11 cellular contexts compared by ENCODE assay signal in genomic region chr17:78783711-78784396, GRCh38. TPM values are rescaled to one million over a fixed set of nuclear protein-coding genes. Genes with fewer than 3 reads are reported as not detected.
DNase-seq lines count a peak whose midpoint lies in the region; ATAC-seq and TF ChIP-seq lines count a peak whose summit lies in the region.
"Had no signal": no experiment of that assay in that cellular context is flagged by ENCODE, and none has a peak within 500 bp of the region (broad histone marks: within the 10 kb centered on the region; RNA-seq: fewer than 3 reads in every experiment).

No MANE protein-coding gene starts in this region.

- no peaks in the 10 kb centered on the region for H3K9me3 ChIP-seq in CD4-positive, alpha-beta memory T cell (ENCODE audit: control insufficient read depth in 1 of 2, low read length in 2 of 2)
- H3K9me3 ChIP-seq in body of pancreas = no peaks in the 10 kb centered on the region

- 36 to 53% methylated on average over 7 of the region's 7 CpGs for WGBS in body of pancreas, 2 donors

- H3K27me3 Mint-ChIP-seq in CD4-positive, alpha-beta memory T cell = no peaks in the 10 kb centered on the region
- H3K27me3 Mint-ChIP-seq in osteocyte (ENCODE audit: unreplicated experiment) = no peaks in the 10 kb centered on the region

- DNase-seq in CD4-positive, alpha-beta memory T cell = no peak
- DNase-seq in MV-4-11 (lab: John Stamatoyannopoulos, UW) (peak; percentile 45), body of pancreas (peak in 2 of 4 donors; percentile 32 to 39), osteocyte (ENCODE audit: extremely low spot score, unreplicated experiment) (no peak), NCI-H2196 treated with DMSO at 0.1 percent for 48 hours (lab: John Stamatoyannopoulos, UW; ENCODE audit: unreplicated experiment) (no peak), NCI-H1436 treated with DMSO at 0.1 percent for 48 hours (lab: John Stamatoyannopoulos, UW) (no peak), DMS114 treated with DMSO at 0.1 percent for 48 hours (lab: John Stamatoyannopoulos, UW; ENCODE audit: unreplicated experiment) (no peak), NCI-H446 (lab: John Stamatoyannopoulos, UW) (no peak)
- DNase-seq: foreskin keratinocyte, NCI-H774, T-helper 9 cell had no signal

- POLR2A ChIA-PET in CD4-positive, alpha-beta memory T cell (lab: Charles Lee; ENCODE audit: partially characterized antibody) = interaction anchor here (0.6 to 21.6 kb wide), 12 partner anchors 9 to 1166 kb away, joined by 3 to 961 read pairs (median 16); no protein-coding TSS in a partner anchor

- no peak for ATAC-seq in body of pancreas
- ATAC-seq: foreskin keratinocyte had no signal

- no peak for TF ChIP-seq POLR2A in body of pancreas (IDR thresholded peaks at IDR 0.05)

- H3K27ac ChIP-seq in CD4-positive, alpha-beta memory T cell (ENCODE audit: low read depth, low read length) = peak overlapping the region; percentile 2
- peak overlapping the region; percentile 28 to 99 (median 96) for H3K27ac ChIP-seq in body of pancreas

- CTCF ChIA-PET in CD4-positive, alpha-beta memory T cell (lab: Charles Lee; ENCODE audit: partially characterized antibody) = interaction anchor here (0.6 to 3.8 kb wide), 7 partner anchors 15 to 607 kb away, joined by 3 to 37 read pairs (median 6); no protein-coding TSS in a partner anchor

- intact Hi-C loops in CD4-positive, alpha-beta memory T cell (cut with micrococcal nuclease) = loop anchor here (2.0 kb wide), 2 partner anchors 21 to 33 kb away; no protein-coding TSS in a partner anchor
- intact Hi-C loops in body of pancreas (cut with DNase I) = no loop called here

- H3K36me3 ChIP-seq in CD4-positive, alpha-beta memory T cell (ENCODE audit: insufficient read depth, low read length) = no peaks in the 10 kb centered on the region
- no peaks in the 10 kb centered on the region for H3K36me3 ChIP-seq in body of pancreas (replicated peaks in 1 of 2; ENCODE audit: insufficient read depth in 1 of 2, low read depth in 2 of 2)

- no peaks in the 10 kb centered on the region for H3K27me3 ChIP-seq in CD4-positive, alpha-beta memory T cell (ENCODE audit: insufficient read depth, low read length)
- H3K27me3 ChIP-seq in body of pancreas = no peaks in the 10 kb centered on the region
- H3K27me3 ChIP-seq: foreskin keratinocyte had no signal

- no peak overlapping the region for H3K4me3 ChIP-seq in CD4-positive, alpha-beta memory T cell (ENCODE audit: low read length in 2 of 2)
- no peak overlapping the region for H3K4me3 ChIP-seq in body of pancreas

- peak overlapping the region; percentile 63 to 92 (median 89) for H3K4me3 Mint-ChIP-seq in CD4-positive, alpha-beta memory T cell
- H3K4me3 Mint-ChIP-seq in osteocyte (ENCODE audit: unreplicated experiment) = peak overlapping the region; percentile 8

- H3K27ac Mint-ChIP-seq in CD4-positive, alpha-beta memory T cell = peak overlapping the region; percentile 66 to 96 (median 86)
- no peak overlapping the region for H3K27ac Mint-ChIP-seq in osteocyte (ENCODE audit: unreplicated experiment)

- H3K36me3 Mint-ChIP-seq in CD4-positive, alpha-beta memory T cell = peaks cover 10 to 27% of the 10 kb centered on the region in 2 donors
- H3K36me3 Mint-ChIP-seq in osteocyte (ENCODE audit: unreplicated experiment) = no peaks in the 10 kb centered on the region

- TF ChIP-seq CTCF in body of pancreas (IDR thresholded peaks at IDR 0.05) (no peak), osteocyte (IDR thresholded peaks at IDR 0.05) (no peak)

- peaks cover 74% of the 10 kb centered on the region for H3K4me1 ChIP-seq in CD4-positive, alpha-beta memory T cell (ENCODE audit: insufficient read depth, low read length)
- H3K4me1 ChIP-seq in body of pancreas = peaks cover 35% of the 10 kb centered on the region
- H3K4me1 ChIP-seq: foreskin keratinocyte had no signal

- peaks cover 0 to 6% (median 0%) of the 10 kb centered on the region in 8 donors for H3K9me3 Mint-ChIP-seq in CD4-positive, alpha-beta memory T cell
- no peaks in the 10 kb centered on the region for H3K9me3 Mint-ChIP-seq in osteocyte (ENCODE audit: unreplicated experiment)

- H3K4me1 Mint-ChIP-seq in CD4-positive, alpha-beta memory T cell = peaks cover 28 to 69% (median 48%) of the 10 kb centered on the region in 4 donors
- H3K4me1 Mint-ChIP-seq in osteocyte (ENCODE audit: unreplicated experiment) = peaks cover 39% of the 10 kb centered on the region

RNA-seq across cellular contexts. Expression of gene CYTH1, which starts 1.8 kb away (rescaled TPM):
- 100 to 1,000 TPM; 380 to 390 TPM for total RNA-seq in CD4-positive, alpha-beta memory T cell
- polyA plus RNA-seq in CD4-positive, alpha-beta memory T cell = 100 to 1,000 TPM; 271 to 370 TPM
- total RNA-seq in body of pancreas (10 to 100 TPM; 32.2 to 60.6 TPM), osteocyte (113 and 123 TPM in 2 replicates)

RNA-seq across cellular contexts. Expression of gene USP36, which starts 56.8 kb away (rescaled TPM):
- 100 to 1,000 TPM; 181 to 183 TPM for total RNA-seq in CD4-positive, alpha-beta memory T cell
- 10 to 100 TPM; 35.4 to 55.1 TPM for polyA plus RNA-seq in CD4-positive, alpha-beta memory T cell
- total RNA-seq in body of pancreas (10 to 100 TPM; 28.5 to 55.4 TPM), osteocyte (56.2 and 66.7 TPM in 2 replicates)
